ENCODE assay signal across 8 cellular contexts in genomic region chr9:34591091-34591910, GRCh38. TPM values are rescaled to one million over a fixed set of nuclear protein-coding genes. Genes with fewer than 3 reads are reported as not detected.
DNase-seq lines count a peak whose midpoint lies in the region; ATAC-seq and TF ChIP-seq lines count a peak whose summit lies in the region.

No MANE protein-coding gene starts in this region.

- H3K27me3 ChIP-seq in BE2C = no peaks in the 10 kb centered on the region
- H3K27me3 ChIP-seq in WERI-Rb-1 (ENCODE audit: insufficient read depth, low read depth, severe bottlenecking) = peaks cover 15% of the 10 kb centered on the region

- peaks cover 60% of the 10 kb centered on the region for H3K27me3 Mint-ChIP-seq in MCF 10A (ENCODE audit: insufficient read depth, unreplicated experiment)

- H3K9me3 Mint-ChIP-seq in MCF 10A (ENCODE audit: unreplicated experiment) = no peaks in the 10 kb centered on the region

- no TSS peak for BruUV-seq in MCF 10A (replicated peaks; lab: Mats Ljungman, UMichigan)

- peak; percentile 84 for TF ChIP-seq CTCF in BE2C (IDR thresholded peaks at IDR 0.05; ENCODE audit: low read depth, low read length)
- peak; percentile 97 for TF ChIP-seq CTCF in WERI-Rb-1 (IDR thresholded peaks at IDR 0.05; ENCODE audit: low read depth, low read length)
- peak; percentile 94 for TF ChIP-seq CTCF in MCF 10A (IDR thresholded peaks at IDR 0.05; ENCODE audit: unreplicated experiment)

- CTCF ChIA-PET in MCF 10A (lab: Yijun Ruan, JAX) = interaction anchor here (0.5 to 3.6 kb wide), 49 partner anchors 10 to 1015 kb away, joined by 3 to 37 read pairs (median 6); partner anchors contain the start of genes DCTN3 and RPP25L

- peak overlapping the region; percentile 16; the same call in 1 of the 2 replicates for H3K4me3 ChIP-seq in BE2C (ENCODE audit: low read depth, low read length)
- H3K4me3 ChIP-seq in WERI-Rb-1 (ENCODE audit: low read depth, low read length) = peak overlapping the region; percentile 33
- H3K4me3 ChIP-seq in skin epidermis = peak overlapping the region; percentile 22 to 63 (median 29)

- intact Hi-C loops in MCF 10A (cut with micrococcal nuclease) = loop anchor here (1.0 to 2.0 kb wide), 2 partner anchors 43 to 90 kb away; no protein-coding TSS in a partner anchor

- H3K27ac Mint-ChIP-seq in MCF 10A (ENCODE audit: low read depth, unreplicated experiment) = no peak overlapping the region

- no peaks in the 10 kb centered on the region for H3K9me3 ChIP-seq in BE2C
- no peaks in the 10 kb centered on the region for H3K9me3 ChIP-seq in WERI-Rb-1 (ENCODE audit: severe bottlenecking)

- peaks cover 16% of the 10 kb centered on the region for H3K4me1 ChIP-seq in BE2C

- H3K36me3 Mint-ChIP-seq in MCF 10A (ENCODE audit: insufficient read depth, unreplicated experiment) = no peaks in the 10 kb centered on the region

- POLR2A ChIA-PET in MCF 10A (lab: Yijun Ruan, JAX) = interaction anchor here (0.6 kb wide), 2 partner anchors 72 to 1063 kb away, joined by 3 read pairs; no protein-coding TSS in a partner anchor

- H3K27ac ChIP-seq in WERI-Rb-1 = no peak overlapping the region
- peak overlapping the region in 7 of 21 experiments; percentile 44 to 76 (median 63) for H3K27ac ChIP-seq in skin epidermis

- H3K36me3 ChIP-seq in BE2C (no peaks in the 10 kb centered on the region), WERI-Rb-1 (no peaks in the 10 kb centered on the region)

- DNase-seq in BE2C (peak; percentile 90), NCI-H1092 (lab: John Stamatoyannopoulos, UW) (peak; percentile 58), WERI-Rb-1 (peak; percentile 84), MCF 10A (ENCODE audit: unreplicated experiment) (peak; percentile 68), iPS-NIHi11 (ENCODE audit: low spot score) (peak; percentile 94)

- peak; percentile 61 for ATAC-seq in GM21381 (IDR thresholded peaks at IDR 0.05; ENCODE audit: unreplicated experiment)
- no peak for ATAC-seq in HG03159 (IDR thresholded peaks at IDR 0.05; ENCODE audit: unreplicated experiment)

- peaks cover 20% of the 10 kb centered on the region for H3K4me1 Mint-ChIP-seq in MCF 10A (ENCODE audit: insufficient read depth, unreplicated experiment)

- no peak overlapping the region for H3K4me3 Mint-ChIP-seq in MCF 10A (ENCODE audit: unreplicated experiment)

RNA-seq across cellular contexts. Expression of gene CNTFR, which starts 1.8 kb away (rescaled TPM):
- polyA plus RNA-seq in BE2C (2012; ENCODE audit: insufficient read depth, insufficient read length, low read depth) = 110 TPM
- total RNA-seq in MCF 10A (2022) = not detected in 2 replicates

RNA-seq across cellular contexts. Expression of gene RPP25L, which starts 20.6 kb away (rescaled TPM):
- 78.3 TPM for polyA plus RNA-seq in BE2C (2012; ENCODE audit: insufficient read depth, insufficient read length, low read depth)
- total RNA-seq in MCF 10A (2022) = 41.6 and 42.8 TPM in 2 replicates

RNA-seq across cellular contexts. Expression of gene DCTN3, which starts 29.0 kb away (rescaled TPM):
- polyA plus RNA-seq in BE2C (2012; ENCODE audit: insufficient read depth, insufficient read length, low read depth) = 154 TPM
- total RNA-seq in MCF 10A (2022) = 88.5 and 92.4 TPM in 2 replicates

RNA-seq across cellular contexts. Expression of gene ARID3C, which starts 37.6 kb away (rescaled TPM):
- polyA plus RNA-seq in BE2C (2012; ENCODE audit: insufficient read depth, insufficient read length, low read depth) = not detected
- not detected in 2 replicates for total RNA-seq in MCF 10A (2022)

RNA-seq across cellular contexts. Expression of gene SIGMAR1, which starts 46.3 kb away (rescaled TPM):
- 226 TPM for polyA plus RNA-seq in BE2C (2012; ENCODE audit: insufficient read depth, insufficient read length, low read depth)
- total RNA-seq in MCF 10A (2022) = 82.1 and 99.8 TPM in 2 replicates
